ENCODE assay signal across 13 cellular contexts in the genomic region with DNA sequence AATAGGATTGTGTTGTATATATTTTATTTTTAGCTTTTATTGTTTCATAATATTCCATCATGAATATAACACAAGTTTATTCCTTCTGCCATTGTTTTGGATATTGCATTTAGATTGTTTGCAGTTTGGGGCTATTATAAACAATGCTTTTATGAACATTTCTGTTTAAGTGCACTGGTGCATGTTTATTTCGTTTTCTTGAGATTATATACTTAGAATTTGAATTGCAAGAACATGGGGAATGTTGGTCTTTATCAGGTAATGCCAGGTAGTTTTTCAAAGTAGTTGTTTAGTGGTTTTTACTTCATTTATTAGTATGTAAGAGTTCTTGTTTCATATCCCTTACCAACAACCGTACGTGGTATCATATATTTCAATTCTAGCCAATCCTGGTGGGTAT. TPM values are rescaled to one million over a fixed set of nuclear protein-coding genes. Genes with fewer than 3 reads are reported as not detected.
A peak's percentile ranks its signal among the peaks of the same experiment; 100 is the strongest.
DNase-seq lines count a peak whose midpoint lies in the region; ATAC-seq and TF ChIP-seq lines count a peak whose summit lies in the region.
"Had no signal": no experiment of that assay in that cellular context is flagged by ENCODE, and none has a peak within 500 bp of the region (broad histone marks: within the 10 kb centered on the region; RNA-seq: fewer than 3 reads in every experiment).

No MANE protein-coding gene starts in this region.

- H3K27me3 Mint-ChIP-seq in activated T-cell treated with anti-CD3 and anti-CD28 coated beads, Interleukin-2, amount 50 U/mL, for 72 hours (ENCODE audit: low read depth): no peaks in the 10 kb centered on the region
- H3K27me3 Mint-ChIP-seq in activated B cell treated with CpG ODN at 0.5 μM for 24 hours: no peaks in the 10 kb centered on the region

- H3K4me1 ChIP-seq in hepatocyte (ENCODE audit: insufficient read depth) (peaks cover 67% of the 10 kb centered on the region), thoracic aorta (ENCODE audit: control insufficient read depth in 1 of 2, low read depth in 2 of 2) (peaks cover 68 to 79% of the 10 kb centered on the region in 2 donors)

- H2AFZ ChIP-seq in hepatocyte: no peak overlapping the region

- H3K27ac ChIP-seq in hepatocyte: no peak overlapping the region
- H3K27ac ChIP-seq in thoracic aorta: peak overlapping the region in 1 of 2 donors; percentile 1
- H3K27ac ChIP-seq: epithelial cell of prostate, SJCRH30 had no signal

- no peaks in the 10 kb centered on the region for H3K9me3 ChIP-seq in hepatocyte (ENCODE audit: low read depth)
- H3K9me3 ChIP-seq in thoracic aorta: no peaks in the 10 kb centered on the region
- H3K9me3 ChIP-seq: SJCRH30 had no signal

- intact Hi-C loops in activated B cell treated with CpG ODN at 0.5 μM for 24 hours (cut with micrococcal nuclease): no loop called here

- no peak for ATAC-seq in activated T-cell treated with anti-CD3 and anti-CD28 coated beads, Interleukin-2, amount 50 U/mL, for 72 hours (replicated peaks in 1 of 2)
- no peak for ATAC-seq in activated B cell treated with CpG ODN at 0.5 μM for 24 hours (ENCODE audit: low read depth)
- no peak for ATAC-seq in thoracic aorta (ENCODE audit: insufficient number of reproducible peaks, low FRiP score, low read depth)
- no peak for ATAC-seq in GM19035 (IDR thresholded peaks at IDR 0.05; ENCODE audit: unreplicated experiment)
- no peak for ATAC-seq in GM21515 (IDR thresholded peaks at IDR 0.05; ENCODE audit: unreplicated experiment)
- ATAC-seq: HCT116 had no signal

- no peak for DNase-seq in activated T-cell treated with anti-CD3 and anti-CD28 coated beads, Interleukin-2, amount 50 U/mL, for 72 hours
- DNase-seq in activated T-cell treated with anti-CD3 and anti-CD28 coated beads, Interleukin-2, amount 50 U/mL, for 48 hours: no peak
- no peak for DNase-seq in activated B cell treated with CpG ODN at 0.5 μM for 24 hours
- no peak for DNase-seq in hepatocyte (ENCODE audit: low spot score)
- DNase-seq in thoracic aorta (ENCODE audit: low spot score): no peak
- no peak for DNase-seq in stimulated activated naive CD4-positive, alpha-beta T cell (lab: John Stamatoyannopoulos, UW)
- DNase-seq: aorta; SJCRH30; stimulated activated CD8-positive, alpha-beta memory T cell treated with anti-CD3 and anti-CD28 coated beads, Interleukin-4, amount 100 ng/mL, for 48 hours had no signal

- no peak overlapping the region for H3K4me3 ChIP-seq in hepatocyte
- H3K4me3 ChIP-seq in thoracic aorta: peak overlapping the region; percentile 89
- H3K4me3 ChIP-seq: SJCRH30 had no signal

- H4K20me1 ChIP-seq in hepatocyte (ENCODE audit: insufficient read depth, poor library complexity, severe bottlenecking): peaks cover 84% of the 10 kb centered on the region

- no peak for TF ChIP-seq CTCF in activated B cell treated with CpG ODN at 0.5 μM for 24 hours (IDR thresholded peaks at IDR 0.05)
- no peak for TF ChIP-seq CTCF in hepatocyte (IDR thresholded peaks at IDR 0.05; ENCODE audit: poor library complexity)
- no peak for TF ChIP-seq CTCF in thoracic aorta (IDR thresholded peaks at IDR 0.05)

- H3K36me3 Mint-ChIP-seq in activated T-cell treated with anti-CD3 and anti-CD28 coated beads, Interleukin-2, amount 50 U/mL, for 72 hours (ENCODE audit: insufficient read depth in 2 of 2): peaks cover 15% of the 10 kb centered on the region in 2 donors
- peaks cover 50% of the 10 kb centered on the region for H3K36me3 Mint-ChIP-seq in activated B cell treated with CpG ODN at 0.5 μM for 24 hours (ENCODE audit: low read depth)

- H3K9me2 ChIP-seq in hepatocyte (replicated peaks; ENCODE audit: insufficient read depth): no peaks in the 10 kb centered on the region

- H3K4me3 Mint-ChIP-seq in activated T-cell treated with anti-CD3 and anti-CD28 coated beads, Interleukin-2, amount 50 U/mL, for 72 hours: peak overlapping the region; percentile 66 to 82
- peak overlapping the region; percentile 60 for H3K4me3 Mint-ChIP-seq in activated B cell treated with CpG ODN at 0.5 μM for 24 hours

- H3K79me2 ChIP-seq in hepatocyte: peaks cover 90% of the 10 kb centered on the region

- POLR2A ChIA-PET in activated B cell treated with CpG ODN at 0.5 μM for 24 hours (lab: Charles Lee): no interaction called here

- no peaks in the 10 kb centered on the region for H3K27me3 ChIP-seq in hepatocyte
- H3K27me3 ChIP-seq in thoracic aorta (replicated peaks; ENCODE audit: insufficient read depth): no peaks in the 10 kb centered on the region
- H3K27me3 ChIP-seq: SJCRH30 had no signal

- 77% methylated on average over 3 of the region's 3 CpGs for WGBS in hepatocyte (ENCODE audit: low lambda C conversion rate, missing lambda C conversion rate)

- peak overlapping the region; percentile 79 for H3K27ac Mint-ChIP-seq in activated T-cell treated with anti-CD3 and anti-CD28 coated beads, Interleukin-2, amount 50 U/mL, for 72 hours
- no peak overlapping the region for H3K27ac Mint-ChIP-seq in activated B cell treated with CpG ODN at 0.5 μM for 24 hours

- peak overlapping the region; percentile 95 for H3K4me2 ChIP-seq in hepatocyte

- H3K9me3 Mint-ChIP-seq in activated T-cell treated with anti-CD3 and anti-CD28 coated beads, Interleukin-2, amount 50 U/mL, for 72 hours: no peaks in the 10 kb centered on the region
- no peaks in the 10 kb centered on the region for H3K9me3 Mint-ChIP-seq in activated B cell treated with CpG ODN at 0.5 μM for 24 hours

- CTCF ChIA-PET in activated B cell treated with CpG ODN at 0.5 μM for 24 hours (lab: Charles Lee): no interaction called here

- H3K36me3 ChIP-seq in hepatocyte (replicated peaks; ENCODE audit: insufficient read depth, low read depth) (no peaks in the 10 kb centered on the region), thoracic aorta (no peaks in the 10 kb centered on the region)

- H3K4me1 Mint-ChIP-seq in activated T-cell treated with anti-CD3 and anti-CD28 coated beads, Interleukin-2, amount 50 U/mL, for 72 hours (ENCODE audit: low read depth): peaks cover 77% of the 10 kb centered on the region
- peaks cover 78% of the 10 kb centered on the region for H3K4me1 Mint-ChIP-seq in activated B cell treated with CpG ODN at 0.5 μM for 24 hours

RNA-seq across cellular contexts. Expression of a gene that starts 4.3 kb away (rescaled TPM):
- 100 to 1,000 TPM; 112 to 130 TPM for total RNA-seq in activated T-cell treated with anti-CD3 and anti-CD28 coated beads, Interleukin-2, amount 50 U/mL, for 72 hours
- total RNA-seq in activated B cell treated with CpG ODN at 0.5 μM for 24 hours: 136 and 142 TPM in 2 replicates
- 81.0 and 96.5 TPM in 2 replicates for total RNA-seq in hepatocyte
- 59.9 and 64.7 TPM in 2 replicates for polyA plus RNA-seq in hepatocyte
- 100 to 1,000 TPM in 1 of 2 donors, 10 to 100 TPM in 1; 79.1 to 133 TPM for total RNA-seq in thoracic aorta
